ENCODE assay signal across 1 cellular context in the genomic region with DNA sequence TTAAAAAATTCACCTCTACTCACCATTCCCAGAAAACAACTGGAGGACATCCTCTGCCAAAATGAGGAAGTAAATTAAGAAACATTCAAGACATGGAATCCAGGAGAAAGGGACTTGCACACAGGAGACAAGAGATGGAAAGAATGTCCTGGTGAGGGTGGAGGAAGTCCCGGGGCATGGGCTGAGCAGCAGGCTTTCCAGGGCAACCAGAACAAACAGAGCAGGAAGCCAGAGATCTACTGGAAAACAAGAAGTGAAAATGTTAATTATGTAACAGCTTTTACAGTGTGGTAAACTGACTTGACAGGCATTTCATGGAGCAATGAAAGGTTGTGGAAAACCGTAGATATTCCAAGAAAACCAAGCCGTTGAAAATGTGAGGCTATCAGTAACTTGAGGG.
TF ChIP-seq lines count a peak whose summit lies in the region.

No MANE protein-coding gene starts in this region.

TF ChIP-seq in HepG2, 621 proteins besides CTCF, POLR2A, EP300 and RAD21:
- TF ChIP-seq U2AF1 (optimal IDR thresholded peaks at IDR 0.05; ENCODE audit: low read depth, low read length) (no peak), SYNCRIP (IDR thresholded peaks at IDR 0.05; ENCODE audit: insufficient read depth, low read depth, low read length) (no peak), NR1H2 (CRISPR knock-in tag; IDR thresholded peaks at IDR 0.05; ENCODE audit: borderline replicate concordance, low read depth) (no peak), ZNF205 (CRISPR knock-in tag; IDR thresholded peaks at IDR 0.05) (no peak), ASH2L (IDR thresholded peaks at IDR 0.05; ENCODE audit: insufficient read length, low read depth, low read length) (no peak), GATAD2A (CRISPR knock-in tag; IDR thresholded peaks at IDR 0.05) (no peak), ZFP90 (CRISPR knock-in tag; IDR thresholded peaks at IDR 0.05; ENCODE audit: borderline replicate concordance) (no peak), ZNF713 (CRISPR knock-in tag; IDR thresholded peaks at IDR 0.05) (no peak), ZNF496 (CRISPR knock-in tag; IDR thresholded peaks at IDR 0.05; ENCODE audit: insufficient replicate concordance) (no peak)
- TF ChIP-seq, protein P1, sequence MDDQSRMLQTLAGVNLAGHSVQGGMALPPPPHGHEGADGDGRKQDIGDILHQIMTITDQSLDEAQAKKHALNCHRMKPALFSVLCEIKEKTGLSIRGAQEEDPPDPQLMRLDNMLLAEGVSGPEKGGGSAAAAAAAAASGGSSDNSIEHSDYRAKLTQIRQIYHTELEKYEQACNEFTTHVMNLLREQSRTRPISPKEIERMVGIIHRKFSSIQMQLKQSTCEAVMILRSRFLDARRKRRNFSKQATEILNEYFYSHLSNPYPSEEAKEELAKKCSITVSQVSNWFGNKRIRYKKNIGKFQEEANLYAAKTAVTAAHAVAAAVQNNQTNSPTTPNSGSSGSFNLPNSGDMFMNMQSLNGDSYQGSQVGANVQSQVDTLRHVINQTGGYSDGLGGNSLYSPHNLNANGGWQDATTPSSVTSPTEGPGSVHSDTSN (CRISPR knock-in tag; IDR thresholded peaks at IDR 0.05; ENCODE audit: borderline replicate concordance): no peak
- TF ChIP-seq, protein P2, sequence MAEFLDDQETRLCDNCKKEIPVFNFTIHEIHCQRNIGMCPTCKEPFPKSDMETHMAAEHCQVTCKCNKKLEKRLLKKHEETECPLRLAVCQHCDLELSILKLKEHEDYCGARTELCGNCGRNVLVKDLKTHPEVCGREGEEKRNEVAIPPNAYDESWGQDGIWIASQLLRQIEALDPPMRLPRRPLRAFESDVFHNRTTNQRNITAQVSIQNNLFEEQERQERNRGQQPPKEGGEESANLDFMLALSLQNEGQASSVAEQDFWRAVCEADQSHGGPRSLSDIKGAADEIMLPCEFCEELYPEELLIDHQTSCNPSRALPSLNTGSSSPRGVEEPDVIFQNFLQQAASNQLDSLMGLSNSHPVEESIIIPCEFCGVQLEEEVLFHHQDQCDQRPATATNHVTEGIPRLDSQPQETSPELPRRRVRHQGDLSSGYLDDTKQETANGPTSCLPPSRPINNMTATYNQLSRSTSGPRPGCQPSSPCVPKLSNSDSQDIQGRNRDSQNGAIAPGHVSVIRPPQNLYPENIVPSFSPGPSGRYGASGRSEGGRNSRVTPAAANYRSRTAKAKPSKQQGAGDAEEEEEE (CRISPR knock-in tag; IDR thresholded peaks at IDR 0.05; ENCODE audit: borderline replicate concordance): no peak
- TF ChIP-seq, protein P3, sequence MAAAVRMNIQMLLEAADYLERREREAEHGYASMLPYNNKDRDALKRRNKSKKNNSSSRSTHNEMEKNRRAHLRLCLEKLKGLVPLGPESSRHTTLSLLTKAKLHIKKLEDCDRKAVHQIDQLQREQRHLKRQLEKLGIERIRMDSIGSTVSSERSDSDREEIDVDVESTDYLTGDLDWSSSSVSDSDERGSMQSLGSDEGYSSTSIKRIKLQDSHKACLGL (CRISPR knock-in tag; IDR thresholded peaks at IDR 0.05): no peak
- TF ChIP-seq, protein P4, sequence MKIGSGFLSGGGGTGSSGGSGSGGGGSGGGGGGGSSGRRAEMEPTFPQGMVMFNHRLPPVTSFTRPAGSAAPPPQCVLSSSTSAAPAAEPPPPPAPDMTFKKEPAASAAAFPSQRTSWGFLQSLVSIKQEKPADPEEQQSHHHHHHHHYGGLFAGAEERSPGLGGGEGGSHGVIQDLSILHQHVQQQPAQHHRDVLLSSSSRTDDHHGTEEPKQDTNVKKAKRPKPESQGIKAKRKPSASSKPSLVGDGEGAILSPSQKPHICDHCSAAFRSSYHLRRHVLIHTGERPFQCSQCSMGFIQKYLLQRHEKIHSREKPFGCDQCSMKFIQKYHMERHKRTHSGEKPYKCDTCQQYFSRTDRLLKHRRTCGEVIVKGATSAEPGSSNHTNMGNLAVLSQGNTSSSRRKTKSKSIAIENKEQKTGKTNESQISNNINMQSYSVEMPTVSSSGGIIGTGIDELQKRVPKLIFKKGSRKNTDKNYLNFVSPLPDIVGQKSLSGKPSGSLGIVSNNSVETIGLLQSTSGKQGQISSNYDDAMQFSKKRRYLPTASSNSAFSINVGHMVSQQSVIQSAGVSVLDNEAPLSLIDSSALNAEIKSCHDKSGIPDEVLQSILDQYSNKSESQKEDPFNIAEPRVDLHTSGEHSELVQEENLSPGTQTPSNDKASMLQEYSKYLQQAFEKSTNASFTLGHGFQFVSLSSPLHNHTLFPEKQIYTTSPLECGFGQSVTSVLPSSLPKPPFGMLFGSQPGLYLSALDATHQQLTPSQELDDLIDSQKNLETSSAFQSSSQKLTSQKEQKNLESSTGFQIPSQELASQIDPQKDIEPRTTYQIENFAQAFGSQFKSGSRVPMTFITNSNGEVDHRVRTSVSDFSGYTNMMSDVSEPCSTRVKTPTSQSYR (CRISPR knock-in tag; IDR thresholded peaks at IDR 0.05; ENCODE audit: borderline replicate concordance): no peak
TF ChIP-seq in HepG2: peak in this region for 0.
